ENCODE assay signal across 16 cellular contexts in genomic region chrX:26778320-26778888, GRCh38.
A peak's percentile ranks its signal among the peaks of the same experiment; 100 is the strongest.
DNase-seq lines count a peak whose midpoint lies in the region; ATAC-seq, FAIRE-seq and TF ChIP-seq lines count a peak whose summit lies in the region.
"Had no signal": no experiment of that assay in that cellular context is flagged by ENCODE, and none has a peak within 500 bp of the region (broad histone marks: within the 10 kb centered on the region; RNA-seq: fewer than 3 reads in every experiment).

No MANE protein-coding gene starts in this region.

- H3K27ac Mint-ChIP-seq in progenitor cell of endocrine pancreas = no peak overlapping the region
- H3K27ac Mint-ChIP-seq: T-helper 2 cell treated with Interferon-gamma antibody and Interleukin-4, amounts not matched to agents 5 μg/mL and 100 μg/mL, for 36 hours had no signal

- H3K27me3 ChIP-seq in Karpas-422 (ENCODE audit: low read length) (no peaks in the 10 kb centered on the region), K562 (ENCODE audit: control insufficient read depth in 2 of 2, insufficient read depth in 2 of 2, low read length in 2 of 2) (no peaks in the 10 kb centered on the region)

- CTCF ChIA-PET in K562 (lab: Yijun Ruan, JAX; ENCODE audit: low intra/inter-chr PET ratio) = no interaction called here

- no peak overlapping the region for H3K27ac ChIP-seq in Karpas-422 (ENCODE audit: low read length)
- no peak overlapping the region for H3K27ac ChIP-seq in K562 (ENCODE audit: extremely low read depth, low read depth, low read length)

- no peak for ATAC-seq in K562

- H3K9me3 ChIP-seq in Karpas-422 (ENCODE audit: low read length) (peaks cover 18% of the 10 kb centered on the region), K562 (replicated peaks; ENCODE audit: control insufficient read depth, insufficient read depth, low read depth, low read length) (no peaks in the 10 kb centered on the region)

- no TSS peak for BruUV-seq in K562 (replicated peaks; lab: Mats Ljungman, UMichigan)

- POLR2A ChIA-PET in K562 (lab: Yijun Ruan, JAX) = no interaction called here

- peaks cover 45% of the 10 kb centered on the region for H3K9me3 Mint-ChIP-seq in progenitor cell of endocrine pancreas (ENCODE audit: low read depth)

- intact Hi-C loops in K562 (cut with micrococcal nuclease) = no loop called here

- no peaks in the 10 kb centered on the region for H3K79me2 ChIP-seq in Karpas-422 (ENCODE audit: low read length)
- H3K79me2 ChIP-seq in K562 (ENCODE audit: control insufficient read depth, insufficient read depth, low read length) = no peaks in the 10 kb centered on the region

- no peak for TF ChIP-seq POLR2A in K562 (conservative IDR thresholded peaks at IDR 0.05)

- no peaks in the 10 kb centered on the region for H3K4me1 ChIP-seq in Karpas-422 (ENCODE audit: low read length)
- H3K4me1 ChIP-seq in K562 (replicated peaks in 1 of 2; ENCODE audit: control insufficient read depth in 2 of 2, insufficient read depth in 2 of 2, low read length in 2 of 2) = no peaks in the 10 kb centered on the region

- TF ChIP-seq CTCF in K562 (IDR thresholded peaks at IDR 0.05 in 2 of 3, conservative IDR thresholded peaks at IDR 0.05 in 1 of 3; ENCODE audit: insufficient read depth in 2 of 3, low read depth in 1 of 3, low read length in 3 of 3) = peak in 2 of 3 experiments; percentile 36 to 45; a peak in 4 of 6 replicates
- peak; percentile 6 for TF ChIP-seq CTCF in progenitor cell of endocrine pancreas (IDR thresholded peaks at IDR 0.05; ENCODE audit: unreplicated experiment)

- H4K20me1 ChIP-seq in Karpas-422 (ENCODE audit: insufficient read depth, low read depth, low read length) (no peaks in the 10 kb centered on the region), K562 (replicated peaks; ENCODE audit: control insufficient read depth, insufficient read depth, low read length) (no peaks in the 10 kb centered on the region)

- TF ChIP-seq EP300 in K562 (IDR thresholded peaks at IDR 0.05; ENCODE audit: low read length) = no peak

- 3% methylated on average over 3 of the region's 3 CpGs for WGBS in K562 (ENCODE audit: insufficient coverage, low coverage, missing lambda C conversion rate)

- no peak overlapping the region for H2AFZ ChIP-seq in Karpas-422 (ENCODE audit: low read length)
- no peak overlapping the region for H2AFZ ChIP-seq in K562 (ENCODE audit: low read depth, low read length)

- H3K4me1 Mint-ChIP-seq in progenitor cell of endocrine pancreas (ENCODE audit: low read depth) = no peaks in the 10 kb centered on the region
- H3K4me1 Mint-ChIP-seq: central memory CD8-positive, alpha-beta T cell had no signal

- peaks cover 2% of the 10 kb centered on the region for H3K36me3 Mint-ChIP-seq in progenitor cell of endocrine pancreas (ENCODE audit: insufficient read depth)

- H3K36me3 ChIP-seq in Karpas-422 (ENCODE audit: insufficient read depth, low read length) (no peaks in the 10 kb centered on the region), K562 (ENCODE audit: control insufficient read depth, insufficient read depth, low read length) (no peaks in the 10 kb centered on the region)

- in situ Hi-C loops in K562 (cut with MboI) = no loop called here

- no peaks in the 10 kb centered on the region for H3K9me2 ChIP-seq in Karpas-422 (replicated peaks; ENCODE audit: insufficient read depth, low read length)

- H3K9ac ChIP-seq in Karpas-422 (ENCODE audit: low read length) (no peak overlapping the region), K562 (ENCODE audit: insufficient read depth in 1 of 2, low read depth in 2 of 2, low read length in 2 of 2) (no peak overlapping the region)

- no peaks in the 10 kb centered on the region for H3K27me3 Mint-ChIP-seq in progenitor cell of endocrine pancreas
- H3K27me3 Mint-ChIP-seq: central memory CD8-positive, alpha-beta T cell had no signal

- H3K9me1 ChIP-seq in K562 (ENCODE audit: control insufficient read depth, insufficient read depth, low read length) = no peaks in the 10 kb centered on the region

- no peak overlapping the region for H3K4me3 Mint-ChIP-seq in progenitor cell of endocrine pancreas (ENCODE audit: low read depth)
- H3K4me3 Mint-ChIP-seq: central memory CD8-positive, alpha-beta T cell; T-helper 2 cell treated with Interferon-gamma antibody and Interleukin-4, amounts not matched to agents 5 μg/mL and 100 μg/mL, for 36 hours had no signal

- H3K4me2 ChIP-seq in Karpas-422 (ENCODE audit: low read depth, low read length, poor library complexity, severe bottlenecking) (no peak overlapping the region), K562 (ENCODE audit: insufficient read depth, low read length) (no peak overlapping the region)

- H3K4me3 ChIP-seq in Karpas-422 (ENCODE audit: low read length) = no peak overlapping the region
- no peak overlapping the region for H3K4me3 ChIP-seq in K562

- FAIRE-seq in K562 (lab: Jason Lieb, UNC) = no peak
- FAIRE-seq: RCC 7860 had no signal

- peak in 1 of 2 experiments; percentile 26; a peak in 1 of 4 replicates for TF ChIP-seq RAD21 in K562 (CRISPR knock-in tag; conservative IDR thresholded peaks at IDR 0.05 in 1 of 2, IDR thresholded peaks at IDR 0.05 in 1 of 2)

- peak; percentile 58 for DNase-seq in DMS 273 (lab: John Stamatoyannopoulos, UW; ENCODE audit: unreplicated experiment)
- DNase-seq in DMS 273 treated with DMSO at 0.1 percent for 48 hours (lab: John Stamatoyannopoulos, UW) = no peak
- peak; percentile 70 for DNase-seq in Karpas-422
- peak in 3 of 4 experiments; percentile 8 to 12 (median 10) for DNase-seq in K562 (ENCODE audit: extremely low read depth in 1 of 4, low spot score in 3 of 4)
- no peak for DNase-seq in progenitor cell of endocrine pancreas (ENCODE audit: low spot score, unreplicated experiment)
- DNase-seq in putamen (ENCODE audit: low spot score) = no peak
- no peak for DNase-seq in amygdala (lab: John Stamatoyannopoulos, UW)
- no peak for DNase-seq in effector CD8-positive, alpha-beta T cell (lab: John Stamatoyannopoulos, UW)
- DNase-seq: 8988T; activated CD8-positive, alpha-beta memory T cell treated with anti-CD3 and anti-CD28 coated beads for 24 hours; mesenchymal stem cell; NCI-H226; occipital lobe had no signal

TF ChIP-seq in K562, 482 proteins besides CTCF, POLR2A, EP300 and RAD21:
- TF ChIP-seq ZNF140 (CRISPR knock-in tag; IDR thresholded peaks at IDR 0.05) (no peak), TCF15 (CRISPR knock-in tag; IDR thresholded peaks at IDR 0.05) (no peak), ZFP36 (IDR thresholded peaks at IDR 0.05; ENCODE audit: low read depth, low read length, partially characterized antibody) (peak; percentile 64), GATAD2A (IDR thresholded peaks at IDR 0.05) (no peak)

Comparison
In these comparisons a context has a peak if more than half of its experiments do, and no peak if none do; other contexts are left out.
1. DNase-seq: peak in DMS 273 (single experiment), Karpas-422 (single experiment) and K562 (3 of 4); none in DMS 273 treated with DMSO at 0.1 percent for 48 hours (single experiment), progenitor cell of endocrine pancreas (single experiment), putamen (single experiment), amygdala (0 of 56) and effector CD8-positive, alpha-beta T cell (single experiment).